ENCODE assay signal across 23 cellular contexts in genomic region chr2:221539246-221539645, GRCh38.
"Had no signal": no experiment of that assay in that cellular context is flagged by ENCODE, and none has a peak within 500 bp of the region (broad histone marks: within the 10 kb centered on the region; RNA-seq: fewer than 3 reads in every experiment).

No MANE protein-coding gene starts in this region.

- H3K27ac ChIP-seq: colonic mucosa, esophagus muscularis mucosa, foreskin keratinocyte, gastroesophageal sphincter, heart left ventricle, hepatocyte, left ventricle myocardium inferior, lower lobe of right lung had no signal

- ATAC-seq: foreskin keratinocyte, gastroesophageal sphincter, heart left ventricle, left colon, left lobe of liver, lower lobe of right lung, mucosa of descending colon had no signal

- H3K27ac Mint-ChIP-seq: dendritic cell treated with granulocyte-macrophage colony-stimulating factor and Interleukin-4, amounts not matched to agents 40 ng/mL and 50 ng/mL, for 4 days; immature natural killer cell had no signal

- H2AFZ ChIP-seq: hepatocyte had no signal

- DNase-seq: colonic mucosa; cortex of kidney; dorsolateral prefrontal cortex; effector CD4-positive, alpha-beta T cell; effector memory CD4-positive, alpha-beta T cell; heart left ventricle; hypothalamus; immature natural killer cell; islet precursor cell; kidney; kidney glomerular epithelial cell; left colon; left ventricle myocardium inferior; lower lobe of right lung; mesenchymal stem cell; midbrain; mucosa of descending colon had no signal

- H3K4me1 ChIP-seq: colonic mucosa, gastroesophageal sphincter, lower lobe of right lung had no signal

- H3K27me3 ChIP-seq: colonic mucosa, dorsolateral prefrontal cortex, esophagus muscularis mucosa, foreskin keratinocyte, gastroesophageal sphincter, heart left ventricle, hepatocyte had no signal

- H3K4me2 ChIP-seq: hepatocyte had no signal

- H3K9me3 ChIP-seq: colonic mucosa, esophagus muscularis mucosa, gastroesophageal sphincter, heart left ventricle, left ventricle myocardium inferior, lower lobe of right lung, mucosa of descending colon had no signal

- H3K4me3 ChIP-seq: colonic mucosa, dorsolateral prefrontal cortex, esophagus muscularis mucosa, gastroesophageal sphincter, heart left ventricle, hepatocyte, left ventricle myocardium inferior, lower lobe of right lung, mucosa of descending colon had no signal

- H3K36me3 ChIP-seq: colonic mucosa, esophagus muscularis mucosa, gastroesophageal sphincter, heart left ventricle, left ventricle myocardium inferior, lower lobe of right lung had no signal

- H3K27me3 Mint-ChIP-seq: dendritic cell treated with granulocyte-macrophage colony-stimulating factor and Interleukin-4, amounts not matched to agents 40 ng/mL and 50 ng/mL, for 4 days had no signal

- H3K9me3 Mint-ChIP-seq: dendritic cell treated with granulocyte-macrophage colony-stimulating factor and Interleukin-4, amounts not matched to agents 40 ng/mL and 50 ng/mL, for 4 days; immature natural killer cell had no signal

- H3K4me3 Mint-ChIP-seq: dendritic cell treated with granulocyte-macrophage colony-stimulating factor and Interleukin-4, amounts not matched to agents 40 ng/mL and 50 ng/mL, for 4 days; immature natural killer cell had no signal
